ENCODE assay signal across 1 cellular context in the genomic region with DNA sequence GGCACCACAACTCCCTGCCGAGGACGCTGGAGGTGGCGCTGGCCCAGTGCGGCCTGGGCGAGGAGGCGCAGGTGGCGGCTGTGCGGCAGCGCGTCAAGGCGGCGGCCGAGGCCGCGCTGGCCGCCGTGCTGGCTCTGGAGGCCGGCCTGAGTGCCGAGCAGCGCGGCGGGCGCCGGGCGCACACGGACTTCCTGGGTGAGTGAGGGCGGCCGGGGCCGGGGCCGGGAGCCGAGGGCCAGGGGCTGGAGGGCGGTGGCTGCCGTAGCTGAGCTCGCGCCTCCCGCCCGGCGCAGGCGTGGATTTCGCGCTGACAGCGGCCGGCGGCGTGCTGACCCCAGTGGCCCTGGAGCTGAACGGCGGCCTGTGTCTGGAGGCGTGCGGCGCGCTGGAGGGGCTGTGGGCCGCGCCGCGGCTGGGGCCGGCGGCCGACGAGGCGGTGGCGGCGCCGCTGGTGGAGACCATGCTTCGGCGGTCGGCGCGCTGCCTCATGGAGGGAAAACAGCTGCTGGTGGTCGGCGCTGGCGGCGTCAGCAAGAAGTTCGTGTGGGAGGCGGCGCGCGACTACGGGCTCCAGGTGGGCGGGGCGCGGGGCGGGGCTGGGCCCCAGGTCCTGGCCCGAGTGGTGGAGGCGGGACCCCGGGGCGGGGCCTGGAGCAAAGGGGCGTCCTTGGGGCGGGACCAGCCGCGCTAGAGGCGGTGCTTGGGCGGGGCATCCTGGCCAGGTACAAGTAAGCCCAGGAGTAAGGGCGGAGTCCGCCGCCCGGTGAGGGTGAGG.
TF ChIP-seq lines count a peak whose summit lies in the region.

No MANE protein-coding gene starts in this region.

TF ChIP-seq in K562, 482 proteins besides CTCF, POLR2A, EP300 and RAD21 (continued from another document and continues in another):
- TF ChIP-seq, protein P1, sequence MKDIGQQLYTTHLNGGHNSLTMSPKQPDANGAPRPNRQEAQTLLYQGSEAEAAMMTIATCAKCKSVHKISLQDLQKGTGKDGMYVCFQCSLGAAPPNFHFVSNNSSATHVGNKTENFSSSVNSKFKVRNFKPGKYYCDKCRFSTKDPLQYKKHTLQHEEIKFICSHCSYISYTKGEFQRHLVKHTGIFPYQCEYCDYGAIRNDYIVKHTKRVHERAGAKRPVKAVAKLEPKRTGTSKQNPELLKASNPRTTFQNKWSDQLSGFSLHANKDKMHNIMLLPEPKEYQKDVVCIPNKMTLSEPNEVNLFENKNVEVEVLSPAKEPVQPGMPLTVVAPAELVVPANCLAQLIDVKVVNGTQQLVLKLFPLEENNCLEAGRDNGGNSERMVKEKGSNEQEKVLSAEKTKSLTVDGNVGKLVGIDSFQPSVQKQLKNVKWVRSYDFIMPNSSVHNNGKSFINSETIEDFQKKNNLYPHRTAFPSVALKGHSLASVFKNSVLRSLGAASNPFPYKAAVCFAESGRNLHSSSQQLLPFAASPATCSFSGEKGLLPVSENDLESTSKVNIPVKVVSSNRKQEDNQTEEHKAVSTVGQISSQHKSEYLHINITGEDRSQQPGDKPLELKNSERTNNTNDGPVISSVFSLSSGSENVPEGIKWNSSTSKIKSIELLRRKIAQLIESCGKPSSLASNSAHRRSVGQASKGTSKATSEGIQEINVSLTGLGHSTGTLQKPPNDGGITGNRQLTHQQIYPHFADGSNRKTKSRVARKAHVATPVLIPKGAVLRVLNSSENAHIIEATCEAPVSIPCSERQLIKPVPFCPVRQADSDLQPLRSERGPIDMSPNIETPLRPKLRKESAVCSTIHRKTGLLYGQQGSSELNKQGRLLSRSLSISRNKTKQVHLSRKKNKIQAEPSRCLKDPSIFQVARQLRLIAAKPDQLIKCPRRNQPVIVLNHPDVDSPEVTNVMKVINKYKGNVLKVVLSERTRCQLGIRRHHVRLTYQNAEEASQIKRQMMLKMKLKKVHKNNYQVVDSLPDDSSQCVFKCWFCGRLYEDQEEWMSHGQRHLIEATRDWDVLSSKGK (CRISPR knock-in tag; IDR thresholded peaks at IDR 0.05), result no peak
- no peak for TF ChIP-seq CHCHD3 (CRISPR knock-in tag; IDR thresholded peaks at IDR 0.05)
- no peak for TF ChIP-seq ETS2 (tag; IDR thresholded peaks at IDR 0.05; ENCODE audit: borderline replicate concordance, poor library complexity, severe bottlenecking)
- TF ChIP-seq HES1 (IDR thresholded peaks at IDR 0.05; ENCODE audit: low read depth), result no peak
- no peak for TF ChIP-seq KLF10 (CRISPR knock-in tag; IDR thresholded peaks at IDR 0.05)
- TF ChIP-seq PHF20 (IDR thresholded peaks at IDR 0.05; ENCODE audit: partially characterized antibody), result no peak
- TF ChIP-seq NRF1 (conservative IDR thresholded peaks at IDR 0.05 in 1 of 2, IDR thresholded peaks at IDR 0.05 in 1 of 2), result peak; percentile 82 to 86
- no peak for TF ChIP-seq PREB (CRISPR knock-in tag; IDR thresholded peaks at IDR 0.05)
- no peak for TF ChIP-seq DIDO1 (tag; IDR thresholded peaks at IDR 0.05; ENCODE audit: low read depth)
- TF ChIP-seq KDM1A (IDR thresholded peaks at IDR 0.05), result no peak
- TF ChIP-seq, protein P2, sequence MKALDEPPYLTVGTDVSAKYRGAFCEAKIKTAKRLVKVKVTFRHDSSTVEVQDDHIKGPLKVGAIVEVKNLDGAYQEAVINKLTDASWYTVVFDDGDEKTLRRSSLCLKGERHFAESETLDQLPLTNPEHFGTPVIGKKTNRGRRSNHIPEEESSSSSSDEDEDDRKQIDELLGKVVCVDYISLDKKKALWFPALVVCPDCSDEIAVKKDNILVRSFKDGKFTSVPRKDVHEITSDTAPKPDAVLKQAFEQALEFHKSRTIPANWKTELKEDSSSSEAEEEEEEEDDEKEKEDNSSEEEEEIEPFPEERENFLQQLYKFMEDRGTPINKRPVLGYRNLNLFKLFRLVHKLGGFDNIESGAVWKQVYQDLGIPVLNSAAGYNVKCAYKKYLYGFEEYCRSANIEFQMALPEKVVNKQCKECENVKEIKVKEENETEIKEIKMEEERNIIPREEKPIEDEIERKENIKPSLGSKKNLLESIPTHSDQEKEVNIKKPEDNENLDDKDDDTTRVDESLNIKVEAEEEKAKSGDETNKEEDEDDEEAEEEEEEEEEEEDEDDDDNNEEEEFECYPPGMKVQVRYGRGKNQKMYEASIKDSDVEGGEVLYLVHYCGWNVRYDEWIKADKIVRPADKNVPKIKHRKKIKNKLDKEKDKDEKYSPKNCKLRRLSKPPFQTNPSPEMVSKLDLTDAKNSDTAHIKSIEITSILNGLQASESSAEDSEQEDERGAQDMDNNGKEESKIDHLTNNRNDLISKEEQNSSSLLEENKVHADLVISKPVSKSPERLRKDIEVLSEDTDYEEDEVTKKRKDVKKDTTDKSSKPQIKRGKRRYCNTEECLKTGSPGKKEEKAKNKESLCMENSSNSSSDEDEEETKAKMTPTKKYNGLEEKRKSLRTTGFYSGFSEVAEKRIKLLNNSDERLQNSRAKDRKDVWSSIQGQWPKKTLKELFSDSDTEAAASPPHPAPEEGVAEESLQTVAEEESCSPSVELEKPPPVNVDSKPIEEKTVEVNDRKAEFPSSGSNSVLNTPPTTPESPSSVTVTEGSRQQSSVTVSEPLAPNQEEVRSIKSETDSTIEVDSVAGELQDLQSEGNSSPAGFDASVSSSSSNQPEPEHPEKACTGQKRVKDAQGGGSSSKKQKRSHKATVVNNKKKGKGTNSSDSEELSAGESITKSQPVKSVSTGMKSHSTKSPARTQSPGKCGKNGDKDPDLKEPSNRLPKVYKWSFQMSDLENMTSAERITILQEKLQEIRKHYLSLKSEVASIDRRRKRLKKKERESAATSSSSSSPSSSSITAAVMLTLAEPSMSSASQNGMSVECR (CRISPR knock-in tag; IDR thresholded peaks at IDR 0.05), result peak; percentile 87; the same call in 1 of the 2 replicates
- no peak for TF ChIP-seq AFF1 (IDR thresholded peaks at IDR 0.05; ENCODE audit: low read depth in 1 of 2, partially characterized antibody in 2 of 2)
- no peak for TF ChIP-seq PHB2 (IDR thresholded peaks at IDR 0.05; ENCODE audit: low read depth)
- TF ChIP-seq BDP1 (IDR thresholded peaks at IDR 0.05; ENCODE audit: insufficient read depth, insufficient read length), result no peak
- TF ChIP-seq, protein P3, sequence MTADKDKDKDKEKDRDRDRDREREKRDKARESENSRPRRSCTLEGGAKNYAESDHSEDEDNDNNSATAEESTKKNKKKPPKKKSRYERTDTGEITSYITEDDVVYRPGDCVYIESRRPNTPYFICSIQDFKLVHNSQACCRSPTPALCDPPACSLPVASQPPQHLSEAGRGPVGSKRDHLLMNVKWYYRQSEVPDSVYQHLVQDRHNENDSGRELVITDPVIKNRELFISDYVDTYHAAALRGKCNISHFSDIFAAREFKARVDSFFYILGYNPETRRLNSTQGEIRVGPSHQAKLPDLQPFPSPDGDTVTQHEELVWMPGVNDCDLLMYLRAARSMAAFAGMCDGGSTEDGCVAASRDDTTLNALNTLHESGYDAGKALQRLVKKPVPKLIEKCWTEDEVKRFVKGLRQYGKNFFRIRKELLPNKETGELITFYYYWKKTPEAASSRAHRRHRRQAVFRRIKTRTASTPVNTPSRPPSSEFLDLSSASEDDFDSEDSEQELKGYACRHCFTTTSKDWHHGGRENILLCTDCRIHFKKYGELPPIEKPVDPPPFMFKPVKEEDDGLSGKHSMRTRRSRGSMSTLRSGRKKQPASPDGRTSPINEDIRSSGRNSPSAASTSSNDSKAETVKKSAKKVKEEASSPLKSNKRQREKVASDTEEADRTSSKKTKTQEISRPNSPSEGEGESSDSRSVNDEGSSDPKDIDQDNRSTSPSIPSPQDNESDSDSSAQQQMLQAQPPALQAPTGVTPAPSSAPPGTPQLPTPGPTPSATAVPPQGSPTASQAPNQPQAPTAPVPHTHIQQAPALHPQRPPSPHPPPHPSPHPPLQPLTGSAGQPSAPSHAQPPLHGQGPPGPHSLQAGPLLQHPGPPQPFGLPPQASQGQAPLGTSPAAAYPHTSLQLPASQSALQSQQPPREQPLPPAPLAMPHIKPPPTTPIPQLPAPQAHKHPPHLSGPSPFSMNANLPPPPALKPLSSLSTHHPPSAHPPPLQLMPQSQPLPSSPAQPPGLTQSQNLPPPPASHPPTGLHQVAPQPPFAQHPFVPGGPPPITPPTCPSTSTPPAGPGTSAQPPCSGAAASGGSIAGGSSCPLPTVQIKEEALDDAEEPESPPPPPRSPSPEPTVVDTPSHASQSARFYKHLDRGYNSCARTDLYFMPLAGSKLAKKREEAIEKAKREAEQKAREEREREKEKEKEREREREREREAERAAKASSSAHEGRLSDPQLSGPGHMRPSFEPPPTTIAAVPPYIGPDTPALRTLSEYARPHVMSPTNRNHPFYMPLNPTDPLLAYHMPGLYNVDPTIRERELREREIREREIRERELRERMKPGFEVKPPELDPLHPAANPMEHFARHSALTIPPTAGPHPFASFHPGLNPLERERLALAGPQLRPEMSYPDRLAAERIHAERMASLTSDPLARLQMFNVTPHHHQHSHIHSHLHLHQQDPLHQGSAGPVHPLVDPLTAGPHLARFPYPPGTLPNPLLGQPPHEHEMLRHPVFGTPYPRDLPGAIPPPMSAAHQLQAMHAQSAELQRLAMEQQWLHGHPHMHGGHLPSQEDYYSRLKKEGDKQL (CRISPR knock-in tag; IDR thresholded peaks at IDR 0.05; ENCODE audit: borderline replicate concordance), result no peak
- no peak for TF ChIP-seq FOXJ2 (tag; IDR thresholded peaks at IDR 0.05)
- TF ChIP-seq, protein P4, sequence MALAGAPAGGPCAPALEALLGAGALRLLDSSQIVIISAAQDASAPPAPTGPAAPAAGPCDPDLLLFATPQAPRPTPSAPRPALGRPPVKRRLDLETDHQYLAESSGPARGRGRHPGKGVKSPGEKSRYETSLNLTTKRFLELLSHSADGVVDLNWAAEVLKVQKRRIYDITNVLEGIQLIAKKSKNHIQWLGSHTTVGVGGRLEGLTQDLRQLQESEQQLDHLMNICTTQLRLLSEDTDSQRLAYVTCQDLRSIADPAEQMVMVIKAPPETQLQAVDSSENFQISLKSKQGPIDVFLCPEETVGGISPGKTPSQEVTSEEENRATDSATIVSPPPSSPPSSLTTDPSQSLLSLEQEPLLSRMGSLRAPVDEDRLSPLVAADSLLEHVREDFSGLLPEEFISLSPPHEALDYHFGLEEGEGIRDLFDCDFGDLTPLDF (CRISPR knock-in tag; IDR thresholded peaks at IDR 0.05), result no peak
